ENCODE assay signal across 17 cellular contexts in genomic region chr18:55605820-55606252, GRCh38. TPM values are rescaled to one million over a fixed set of nuclear protein-coding genes. Genes with fewer than 3 reads are reported as not detected.
DNase-seq lines count a peak whose midpoint lies in the region; ATAC-seq lines count a peak whose summit lies in the region.
"Had no signal": no experiment of that assay in that cellular context is flagged by ENCODE, and none has a peak within 500 bp of the region (broad histone marks: within the 10 kb centered on the region; RNA-seq: fewer than 3 reads in every experiment).

No MANE protein-coding gene starts in this region.

- no peak overlapping the region for H3K27ac Mint-ChIP-seq in activated CD8-positive, alpha-beta memory T cell treated with anti-CD3 and anti-CD28 coated beads, Interleukin-2, amount 10 ng/mL, durations not matched to agents 7 days and 5 days
- H3K27ac Mint-ChIP-seq: activated T-helper 17 cell treated with anti-CD3 and anti-CD28 coated beads, Interleukin-2, amount 50 U/mL, for 72 hours; T-helper 1 cell treated with Interleukin-12 subunit alpha and Interleukin-12 subunit beta and Interleukin-4 antibody, amounts not matched to agents 30 μg/mL and 1 μg/mL, for 36 hours had no signal

- peak; percentile 71 for ATAC-seq in GM18520 (IDR thresholded peaks at IDR 0.05; ENCODE audit: unreplicated experiment)
- ATAC-seq in GM21447 (IDR thresholded peaks at IDR 0.05; ENCODE audit: unreplicated experiment) = peak; percentile 88
- peak; percentile 79 for ATAC-seq in HG02938 (IDR thresholded peaks at IDR 0.05; ENCODE audit: unreplicated experiment)
- ATAC-seq in HG03558 (IDR thresholded peaks at IDR 0.05; ENCODE audit: extremely low read depth, unreplicated experiment) = peak; percentile 63
- ATAC-seq in activated CD8-positive, alpha-beta memory T cell treated with anti-CD3 and anti-CD28 coated beads, Interleukin-2, amount 10 ng/mL, durations not matched to agents 7 days and 5 days = no peak
- ATAC-seq: activated T-helper 17 cell treated with anti-CD3 and anti-CD28 coated beads, Interleukin-2, amount 50 U/mL, for 72 hours; gastrocnemius medialis; Panc1 had no signal

- no peaks in the 10 kb centered on the region for H3K9me3 Mint-ChIP-seq in activated CD8-positive, alpha-beta memory T cell treated with anti-CD3 and anti-CD28 coated beads, Interleukin-2, amount 10 ng/mL, durations not matched to agents 7 days and 5 days (ENCODE audit: low read depth)
- H3K9me3 Mint-ChIP-seq: T-helper 1 cell treated with Interleukin-12 subunit alpha and Interleukin-12 subunit beta and Interleukin-4 antibody, amounts not matched to agents 30 μg/mL and 1 μg/mL, for 36 hours had no signal

- H3K4me1 Mint-ChIP-seq in activated CD8-positive, alpha-beta memory T cell treated with anti-CD3 and anti-CD28 coated beads, Interleukin-2, amount 10 ng/mL, durations not matched to agents 7 days and 5 days = no peaks in the 10 kb centered on the region
- H3K4me1 Mint-ChIP-seq: activated T-helper 17 cell treated with anti-CD3 and anti-CD28 coated beads, Interleukin-2, amount 50 U/mL, for 72 hours had no signal

- DNase-seq in DMS153 (lab: John Stamatoyannopoulos, UW) = no peak
- DNase-seq in SKM-1 treated with dmso at 0.1 percent for 144 hours (lab: John Stamatoyannopoulos, UW; ENCODE audit: unreplicated experiment) = no peak
- no peak for DNase-seq in activated CD8-positive, alpha-beta memory T cell treated with anti-CD3 and anti-CD28 coated beads, Interleukin-2, amount 10 ng/mL, durations not matched to agents 7 days and 5 days
- DNase-seq in SK-N-DZ (ENCODE audit: low spot score) = no peak
- DNase-seq: activated CD4-positive, alpha-beta T cell treated with anti-CD3 and anti-CD28 coated beads, Interleukin-2, amount 50 U/mL, for 1 hour; DMS 273 treated with DMSO at 0.1 percent for 48 hours; effector memory CD4-positive, alpha-beta T cell; gastrocnemius medialis; H7; stimulated activated CD4-positive, alpha-beta T cell treated with anti-CD3 and anti-CD28 coated beads, Interleukin-2, amount 100 ng/mL, for 24 hours had no signal

- CTCF ChIA-PET in activated CD8-positive, alpha-beta memory T cell treated with anti-CD3 and anti-CD28 coated beads, Interleukin-2, amount 10 ng/mL, durations not matched to agents 7 days and 5 days (lab: Charles Lee) = no interaction called here

- H3K36me3 Mint-ChIP-seq in activated CD8-positive, alpha-beta memory T cell treated with anti-CD3 and anti-CD28 coated beads, Interleukin-2, amount 10 ng/mL, durations not matched to agents 7 days and 5 days = no peaks in the 10 kb centered on the region

- no peaks in the 10 kb centered on the region for H3K27me3 Mint-ChIP-seq in activated CD8-positive, alpha-beta memory T cell treated with anti-CD3 and anti-CD28 coated beads, Interleukin-2, amount 10 ng/mL, durations not matched to agents 7 days and 5 days
- H3K27me3 Mint-ChIP-seq: activated T-helper 17 cell treated with anti-CD3 and anti-CD28 coated beads, Interleukin-2, amount 50 U/mL, for 72 hours had no signal

- H3K4me3 Mint-ChIP-seq in activated CD8-positive, alpha-beta memory T cell treated with anti-CD3 and anti-CD28 coated beads, Interleukin-2, amount 10 ng/mL, durations not matched to agents 7 days and 5 days = no peak overlapping the region
- H3K4me3 Mint-ChIP-seq: activated T-helper 17 cell treated with anti-CD3 and anti-CD28 coated beads, Interleukin-2, amount 50 U/mL, for 72 hours; T-helper 1 cell treated with Interleukin-12 subunit alpha and Interleukin-12 subunit beta and Interleukin-4 antibody, amounts not matched to agents 30 μg/mL and 1 μg/mL, for 36 hours had no signal

RNA-seq across cellular contexts. Expression of gene TCF4, which starts 17.8 kb away (rescaled TPM):
- 1 to 10 TPM; 1.2 to 2.0 TPM for total RNA-seq in activated CD8-positive, alpha-beta memory T cell treated with anti-CD3 and anti-CD28 coated beads, Interleukin-2, amount 10 ng/mL, durations not matched to agents 7 days and 5 days
- polyA plus RNA-seq in SK-N-DZ (2014; cell fraction: cytosol; rRNA removed) = 51.4 and 55.2 TPM in 2 replicates
- polyA plus RNA-seq in SK-N-DZ (2014; cell fraction: nucleus; rRNA removed) = 53.5 and 64.8 TPM in 2 replicates
